11 cellular contexts compared by ENCODE assay signal in genomic region chr15:98860647-98861041, GRCh38.
A peak's percentile ranks its signal among the peaks of the same experiment; 100 is the strongest.
DNase-seq lines count a peak whose midpoint lies in the region; ATAC-seq and TF ChIP-seq lines count a peak whose summit lies in the region.
"Had no signal": no experiment of that assay in that cellular context is flagged by ENCODE, and none has a peak within 500 bp of the region (broad histone marks: within the 10 kb centered on the region; RNA-seq: fewer than 3 reads in every experiment).

No MANE protein-coding gene starts in this region.

- no peak for TF ChIP-seq CTCF in breast epithelium (IDR thresholded peaks at IDR 0.05)
- no peak for TF ChIP-seq CTCF in MCF 10A (IDR thresholded peaks at IDR 0.05; ENCODE audit: unreplicated experiment)

- H3K9me3 ChIP-seq in breast epithelium (no peaks in the 10 kb centered on the region), mesenchymal stem cell (ENCODE audit: control insufficient read depth, low read length) (no peaks in the 10 kb centered on the region)

- H4K8ac ChIP-seq in mesenchymal stem cell (ENCODE audit: low read length): no peak overlapping the region

- no peak for ATAC-seq in GM18873 (IDR thresholded peaks at IDR 0.05; ENCODE audit: low FRiP score, unreplicated experiment)
- ATAC-seq in GM18870 (IDR thresholded peaks at IDR 0.05; ENCODE audit: unreplicated experiment): no peak

- no peaks in the 10 kb centered on the region for H3K36me3 ChIP-seq in breast epithelium
- no peaks in the 10 kb centered on the region for H3K36me3 ChIP-seq in mesenchymal stem cell (ENCODE audit: control insufficient read depth in 1 of 2, insufficient read depth in 2 of 2, low read depth in 1 of 2, low read length in 2 of 2)

- no peak overlapping the region for H3K4me3 ChIP-seq in breast epithelium
- peak overlapping the region in 1 of 2 experiments; percentile 42 for H3K4me3 ChIP-seq in mesenchymal stem cell (ENCODE audit: insufficient read depth in 1 of 2, low read depth in 1 of 2, low read length in 2 of 2)

- WGBS in mesenchymal stem cell: 91% methylated on average over 1 of the region's 1 CpG

- H2AK5ac ChIP-seq in mesenchymal stem cell (ENCODE audit: low read length, severe bottlenecking): no peak overlapping the region

- H3K14ac ChIP-seq in mesenchymal stem cell (ENCODE audit: low read length in 2 of 2): no peak overlapping the region

- H3K4me3 Mint-ChIP-seq in MCF 10A (ENCODE audit: unreplicated experiment): no peak overlapping the region
- H3K4me3 Mint-ChIP-seq in activated CD4-positive, alpha-beta memory T cell treated with anti-CD3 and anti-CD28 coated beads, Interleukin-2, amount 10 ng/mL, durations not matched to agents 7 days and 5 days: no peak overlapping the region

- no peak overlapping the region for H3K4ac ChIP-seq in mesenchymal stem cell (ENCODE audit: low read depth in 1 of 2, low read length in 2 of 2)

- peaks cover 19% of the 10 kb centered on the region for H3K4me1 Mint-ChIP-seq in MCF 10A (ENCODE audit: insufficient read depth, unreplicated experiment)
- H3K4me1 Mint-ChIP-seq in activated CD4-positive, alpha-beta memory T cell treated with anti-CD3 and anti-CD28 coated beads, Interleukin-2, amount 10 ng/mL, durations not matched to agents 7 days and 5 days: peaks cover 28% of the 10 kb centered on the region

- TF ChIP-seq POLR2A in breast epithelium (IDR thresholded peaks at IDR 0.05): no peak

- BruUV-seq in MCF 10A (replicated peaks; lab: Mats Ljungman, UMichigan): no TSS peak

- H2BK5ac ChIP-seq in mesenchymal stem cell (ENCODE audit: low read depth, low read length, poor library complexity, severe bottlenecking): no peak overlapping the region

- no peak overlapping the region for H2AFZ ChIP-seq in mesenchymal stem cell (ENCODE audit: low read depth, low read length)

- intact Hi-C loops in breast epithelium (cut with DNase I; ENCODE audit: low total_unique reads) (no loop called here), MCF 10A (cut with micrococcal nuclease) (no loop called here), posterior vena cava (cut with DNase I) (no loop called here)

- H3K18ac ChIP-seq in mesenchymal stem cell (ENCODE audit: low read depth in 1 of 2, low read length in 2 of 2): no peak overlapping the region

- no peak overlapping the region for H3K4me2 ChIP-seq in mesenchymal stem cell (ENCODE audit: low read length, poor library complexity, severe bottlenecking)

- DNase-seq in breast epithelium (ENCODE audit: low spot score in 2 of 2): no peak
- DNase-seq in MCF 10A (ENCODE audit: unreplicated experiment): no peak
- no peak for DNase-seq in activated CD4-positive, alpha-beta memory T cell treated with anti-CD3 and anti-CD28 coated beads, Interleukin-2, amount 10 ng/mL, durations not matched to agents 7 days and 5 days
- no peak for DNase-seq in mesenchymal stem cell
- DNase-seq in stimulated activated CD8-positive, alpha-beta memory T cell treated with anti-CD3 and anti-CD28 coated beads, Interleukin-4, amount 100 ng/mL, for 48 hours: no peak
- no peak for DNase-seq in posterior vena cava (ENCODE audit: low spot score)
- DNase-seq: activated CD4-positive, alpha-beta T cell treated with anti-CD3 and anti-CD28 coated beads, Interleukin-2, amount 50 U/mL, for 1 hour; HCEC 1CT; NCI-H1092 had no signal

- no peak overlapping the region for H4K91ac ChIP-seq in mesenchymal stem cell (ENCODE audit: low read length)

- H3K4me1 ChIP-seq in breast epithelium (peaks cover 0 to 7% of the 10 kb centered on the region in 2 donors), mesenchymal stem cell (ENCODE audit: control insufficient read depth, insufficient read depth, low read depth, low read length) (peaks cover 6% of the 10 kb centered on the region)

- peaks cover 23% of the 10 kb centered on the region for H3K79me1 ChIP-seq in mesenchymal stem cell (replicated peaks; ENCODE audit: low read length, poor library complexity, severe bottlenecking)

- no peak overlapping the region for H3K23ac ChIP-seq in mesenchymal stem cell (ENCODE audit: low read length in 2 of 2)

- H3K36me3 Mint-ChIP-seq in MCF 10A (ENCODE audit: insufficient read depth, unreplicated experiment): no peaks in the 10 kb centered on the region
- H3K36me3 Mint-ChIP-seq in activated CD4-positive, alpha-beta memory T cell treated with anti-CD3 and anti-CD28 coated beads, Interleukin-2, amount 10 ng/mL, durations not matched to agents 7 days and 5 days (ENCODE audit: low read depth): no peaks in the 10 kb centered on the region

- peak overlapping the region; percentile 67 for H3K9ac ChIP-seq in mesenchymal stem cell (ENCODE audit: low read length)

- no peak overlapping the region for H2BK120ac ChIP-seq in mesenchymal stem cell (ENCODE audit: low read depth, low read length)

- H3K27ac ChIP-seq in breast epithelium: peak overlapping the region; percentile 41 to 43
- H3K27ac ChIP-seq in mesenchymal stem cell (ENCODE audit: low read length, poor library complexity, severe bottlenecking): no peak overlapping the region

- CTCF ChIA-PET in MCF 10A (lab: Yijun Ruan, JAX): interaction anchor here (0.6 kb wide), 1 partner anchor 27 kb away, joined by 4 read pairs; no protein-coding TSS in a partner anchor
- CTCF ChIA-PET in activated CD4-positive, alpha-beta memory T cell treated with anti-CD3 and anti-CD28 coated beads, Interleukin-2, amount 10 ng/mL, durations not matched to agents 7 days and 5 days (lab: Charles Lee): no interaction called here

- POLR2A ChIA-PET in MCF 10A (lab: Yijun Ruan, JAX): no interaction called here
- POLR2A ChIA-PET in activated CD4-positive, alpha-beta memory T cell treated with anti-CD3 and anti-CD28 coated beads, Interleukin-2, amount 10 ng/mL, durations not matched to agents 7 days and 5 days (lab: Charles Lee): interaction anchor here (1.5 kb wide), 1 partner anchor 9 kb away, joined by 4 read pairs; no protein-coding TSS in a partner anchor

- H3K9me3 Mint-ChIP-seq in MCF 10A (ENCODE audit: unreplicated experiment): no peaks in the 10 kb centered on the region
- no peaks in the 10 kb centered on the region for H3K9me3 Mint-ChIP-seq in activated CD4-positive, alpha-beta memory T cell treated with anti-CD3 and anti-CD28 coated beads, Interleukin-2, amount 10 ng/mL, durations not matched to agents 7 days and 5 days

- no peak overlapping the region for H2BK12ac ChIP-seq in mesenchymal stem cell (ENCODE audit: low read length in 2 of 2)

- H3K27me3 Mint-ChIP-seq in MCF 10A (ENCODE audit: insufficient read depth, unreplicated experiment): no peaks in the 10 kb centered on the region
- H3K27me3 Mint-ChIP-seq in activated CD4-positive, alpha-beta memory T cell treated with anti-CD3 and anti-CD28 coated beads, Interleukin-2, amount 10 ng/mL, durations not matched to agents 7 days and 5 days: no peaks in the 10 kb centered on the region

- H3K27me3 ChIP-seq in breast epithelium (no peaks in the 10 kb centered on the region), mesenchymal stem cell (ENCODE audit: control insufficient read depth in 1 of 2, insufficient read depth in 1 of 2, low read length in 2 of 2) (no peaks in the 10 kb centered on the region)

- H3K27ac Mint-ChIP-seq in MCF 10A (ENCODE audit: low read depth, unreplicated experiment): no peak overlapping the region
- H3K27ac Mint-ChIP-seq in activated CD4-positive, alpha-beta memory T cell treated with anti-CD3 and anti-CD28 coated beads, Interleukin-2, amount 10 ng/mL, durations not matched to agents 7 days and 5 days: peak overlapping the region; percentile 53

- H2BK15ac ChIP-seq in mesenchymal stem cell (ENCODE audit: low read depth, poor library complexity, severe bottlenecking): no peak overlapping the region
